In genomic region chr13:66558511-66558910, GRCh38 we compare ENCODE assay signal across 18 cellular contexts.
DNase-seq lines count a peak whose midpoint lies in the region; ATAC-seq, FAIRE-seq and TF ChIP-seq lines count a peak whose summit lies in the region.
"Had no signal": no experiment of that assay in that cellular context is flagged by ENCODE, and none has a peak within 500 bp of the region (broad histone marks: within the 10 kb centered on the region; RNA-seq: fewer than 3 reads in every experiment).

No MANE protein-coding gene starts in this region.

- H3K4me2 ChIP-seq in mesenchymal stem cell (ENCODE audit: low read length, poor library complexity, severe bottlenecking), result no peak overlapping the region

- H3K27ac ChIP-seq in mesenchymal stem cell (ENCODE audit: low read length, poor library complexity, severe bottlenecking), result no peak overlapping the region
- H3K27ac ChIP-seq: brain microvascular endothelial cell, foreskin keratinocyte, spleen had no signal

- no peak overlapping the region for H3K27ac Mint-ChIP-seq in effector memory CD8-positive, alpha-beta T cell
- H3K27ac Mint-ChIP-seq in natural killer cell, result no peak overlapping the region
- H3K27ac Mint-ChIP-seq: immature natural killer cell, mesothelial cell of epicardium had no signal

- no peak overlapping the region for H3K14ac ChIP-seq in mesenchymal stem cell (ENCODE audit: low read length in 2 of 2)

- no peak overlapping the region for H2AK5ac ChIP-seq in mesenchymal stem cell (ENCODE audit: low read length, severe bottlenecking)

- H3K9ac ChIP-seq in mesenchymal stem cell (ENCODE audit: low read length), result no peak overlapping the region

- no peak overlapping the region for H3K23ac ChIP-seq in mesenchymal stem cell (ENCODE audit: low read length in 2 of 2)

- H3K79me1 ChIP-seq in mesenchymal stem cell (replicated peaks; ENCODE audit: low read length, poor library complexity, severe bottlenecking), result no peaks in the 10 kb centered on the region

- no peak overlapping the region for H4K91ac ChIP-seq in mesenchymal stem cell (ENCODE audit: low read length)

- H2BK5ac ChIP-seq in mesenchymal stem cell (ENCODE audit: low read depth, low read length, poor library complexity, severe bottlenecking), result no peak overlapping the region

- H3K18ac ChIP-seq in mesenchymal stem cell (ENCODE audit: low read depth in 1 of 2, low read length in 2 of 2), result no peak overlapping the region

- no peaks in the 10 kb centered on the region for H3K4me1 ChIP-seq in mesenchymal stem cell (ENCODE audit: control insufficient read depth, insufficient read depth, low read depth, low read length)
- H3K4me1 ChIP-seq: foreskin keratinocyte, spleen had no signal

- H3K4me3 ChIP-seq in mesenchymal stem cell (ENCODE audit: insufficient read depth in 1 of 2, low read depth in 1 of 2, low read length in 2 of 2), result no peak overlapping the region
- H3K4me3 ChIP-seq: spleen had no signal

- DNase-seq in ELF-1 (ENCODE audit: low read depth, low spot score), result peak; percentile 13
- DNase-seq in MV-4-11 (lab: John Stamatoyannopoulos, UW), result peak; percentile 92
- peak; percentile 58 for DNase-seq in astrocyte of the hippocampus (ENCODE audit: low read depth, low spot score)
- DNase-seq in mesenchymal stem cell, result peak; percentile 18
- no peak for DNase-seq in effector memory CD8-positive, alpha-beta T cell
- DNase-seq in GM12891 (ENCODE audit: insufficient read length, low spot score), result no peak
- DNase-seq in amniotic stem cell (lab: John Stamatoyannopoulos, UW), result no peak
- no peak for DNase-seq in natural killer cell
- DNase-seq: activated CD8-positive, alpha-beta memory T cell treated with anti-CD3 and anti-CD28 coated beads for 24 hours; activated gamma-delta T cell treated with Interleukin-2 at 50 U/mL for 16 hours; brain microvascular endothelial cell; foreskin keratinocyte; immature natural killer cell; NCI-H82; spleen had no signal

- H3K9me3 Mint-ChIP-seq in effector memory CD8-positive, alpha-beta T cell, result peaks cover 13 to 14% of the 10 kb centered on the region in 2 donors
- peaks cover 3 to 12% of the 10 kb centered on the region in 2 donors for H3K9me3 Mint-ChIP-seq in natural killer cell

- H4K8ac ChIP-seq in mesenchymal stem cell (ENCODE audit: low read length), result no peak overlapping the region

- H3K4ac ChIP-seq in mesenchymal stem cell (ENCODE audit: low read depth in 1 of 2, low read length in 2 of 2), result no peak overlapping the region

- ATAC-seq in effector memory CD8-positive, alpha-beta T cell (replicated peaks), result no peak
- no peak for ATAC-seq in natural killer cell
- ATAC-seq: foreskin keratinocyte, HCT116 had no signal

- no peaks in the 10 kb centered on the region for H3K9me3 ChIP-seq in mesenchymal stem cell (ENCODE audit: control insufficient read depth, low read length)

- H2AFZ ChIP-seq in mesenchymal stem cell (ENCODE audit: low read depth, low read length), result no peak overlapping the region

- TF ChIP-seq CTCF in natural killer cell (IDR thresholded peaks at IDR 0.05), result no peak

- no peak overlapping the region for H2BK12ac ChIP-seq in mesenchymal stem cell (ENCODE audit: low read length in 2 of 2)

- FAIRE-seq in GM12891 (lab: Jason Lieb, UNC), result no peak
- FAIRE-seq: D721Med had no signal

- intact Hi-C loops in natural killer cell (cut with micrococcal nuclease), result no loop called here

- WGBS in mesenchymal stem cell, result 72% methylated on average over 2 of the region's 2 CpGs

- H3K4me3 Mint-ChIP-seq in effector memory CD8-positive, alpha-beta T cell, result no peak overlapping the region
- no peak overlapping the region for H3K4me3 Mint-ChIP-seq in natural killer cell
- H3K4me3 Mint-ChIP-seq: immature natural killer cell, mesothelial cell of epicardium had no signal

- no peaks in the 10 kb centered on the region for H3K27me3 ChIP-seq in mesenchymal stem cell (ENCODE audit: control insufficient read depth in 1 of 2, insufficient read depth in 1 of 2, low read length in 2 of 2)
- H3K27me3 ChIP-seq: brain microvascular endothelial cell, foreskin keratinocyte, spleen had no signal

- H3K36me3 Mint-ChIP-seq in effector memory CD8-positive, alpha-beta T cell (ENCODE audit: insufficient read depth), result no peaks in the 10 kb centered on the region
- H3K36me3 Mint-ChIP-seq in natural killer cell, result no peaks in the 10 kb centered on the region
- H3K36me3 Mint-ChIP-seq: mesothelial cell of epicardium had no signal

- no peaks in the 10 kb centered on the region for H3K27me3 Mint-ChIP-seq in effector memory CD8-positive, alpha-beta T cell
- no peaks in the 10 kb centered on the region for H3K27me3 Mint-ChIP-seq in natural killer cell (ENCODE audit: low read depth in 2 of 2)

- H2BK120ac ChIP-seq in mesenchymal stem cell (ENCODE audit: low read depth, low read length), result no peak overlapping the region

- H3K36me3 ChIP-seq in mesenchymal stem cell (ENCODE audit: control insufficient read depth in 1 of 2, insufficient read depth in 2 of 2, low read depth in 1 of 2, low read length in 2 of 2), result no peaks in the 10 kb centered on the region
- H3K36me3 ChIP-seq: brain microvascular endothelial cell, spleen had no signal

- no peak overlapping the region for H2BK15ac ChIP-seq in mesenchymal stem cell (ENCODE audit: low read depth, poor library complexity, severe bottlenecking)

- H3K4me1 Mint-ChIP-seq in effector memory CD8-positive, alpha-beta T cell (ENCODE audit: low read depth in 2 of 2), result no peaks in the 10 kb centered on the region
- no peaks in the 10 kb centered on the region for H3K4me1 Mint-ChIP-seq in natural killer cell
- H3K4me1 Mint-ChIP-seq: immature natural killer cell had no signal

- TF ChIP-seq POLR2A in GM12891 (IDR thresholded peaks at IDR 0.05; ENCODE audit: low read depth, low read length), result no peak

TF ChIP-seq in GM12891, 5 proteins besides CTCF, POLR2A, EP300 and RAD21:
- TF ChIP-seq TAF1 (IDR thresholded peaks at IDR 0.05; ENCODE audit: low read depth, low read length), result no peak
- TF ChIP-seq POLR2AphosphoS5 (IDR thresholded peaks at IDR 0.05; ENCODE audit: low read depth, low read length), result no peak
- no peak for TF ChIP-seq PAX5 (IDR thresholded peaks at IDR 0.05; ENCODE audit: insufficient read depth, low read length, severe bottlenecking)
- TF ChIP-seq SPI1 (IDR thresholded peaks at IDR 0.05; ENCODE audit: low read depth, low read length), result no peak
- no peak for TF ChIP-seq POU2F2 (IDR thresholded peaks at IDR 0.05; ENCODE audit: low read depth, low read length)

Comparison
In these comparisons a context has a peak if more than half of its experiments do, and no peak if none do; other contexts are left out.
1. DNase-seq: peak in ELF-1 (single experiment), MV-4-11 (single experiment), astrocyte of the hippocampus (single experiment) and mesenchymal stem cell (single experiment); none in effector memory CD8-positive, alpha-beta T cell (0 of 3), GM12891 (single experiment), amniotic stem cell (single experiment) and natural killer cell (single experiment).